8 cellular contexts compared by ENCODE assay signal in genomic region chr6:15017251-15017650, GRCh38.
DNase-seq lines count a peak whose midpoint lies in the region; ATAC-seq and TF ChIP-seq lines count a peak whose summit lies in the region.
"Had no signal": no experiment of that assay in that cellular context is flagged by ENCODE, and none has a peak within 500 bp of the region (broad histone marks: within the 10 kb centered on the region; RNA-seq: fewer than 3 reads in every experiment).

No MANE protein-coding gene starts in this region.

- H3K36me3 ChIP-seq in brain microvascular endothelial cell (replicated peaks): no peaks in the 10 kb centered on the region

- peaks cover 9 to 15% (median 11%) of the 10 kb centered on the region in 3 donors for H3K4me1 Mint-ChIP-seq in naive B cell

- H3K9me3 Mint-ChIP-seq in naive B cell: no peaks in the 10 kb centered on the region

- peaks cover 6 to 13% (median 12%) of the 10 kb centered on the region in 3 donors for H3K27me3 Mint-ChIP-seq in naive B cell

- H3K27me3 ChIP-seq in brain microvascular endothelial cell (replicated peaks): no peaks in the 10 kb centered on the region

- no peak overlapping the region for H3K4me3 ChIP-seq in Jurkat, Clone E6-1 (ENCODE audit: low read length)
- H3K4me3 ChIP-seq in brain microvascular endothelial cell (ENCODE audit: low read depth, low read length): peak overlapping the region; percentile 6

- in situ Hi-C loops in brain microvascular endothelial cell (cut with HindIII; ENCODE audit: low pct_ligation_motif_present, low sequenced_read_pairs): no loop called here

- H3K4me3 Mint-ChIP-seq in naive B cell: peak overlapping the region in 6 of 8 donors; percentile 9 to 80 (median 57)

- no peak overlapping the region for H3K27ac ChIP-seq in brain microvascular endothelial cell

- H3K36me3 Mint-ChIP-seq in naive B cell: peaks cover 0 to 4% of the 10 kb centered on the region in 2 donors

- no peak for TF ChIP-seq CTCF in brain microvascular endothelial cell (IDR thresholded peaks at IDR 0.05; ENCODE audit: low read depth, low read length, missing control alignments)

- peak; percentile 49 to 56 for ATAC-seq in naive B cell (ENCODE audit: low read depth in 2 of 2)
- ATAC-seq in GM18517 (IDR thresholded peaks at IDR 0.05; ENCODE audit: unreplicated experiment): no peak

- peak; percentile 21 for DNase-seq in EH (ENCODE audit: low read depth)
- DNase-seq in Jurkat, Clone E6-1 (ENCODE audit: low read depth, low spot score): peak; percentile 50
- DNase-seq in brain microvascular endothelial cell: peak; percentile 5
- no peak for DNase-seq in naive B cell
- no peak for DNase-seq in NCI-H2029 treated with DMSO at 0.1 percent for 48 hours (lab: John Stamatoyannopoulos, UW)
- no peak for DNase-seq in NCI-H345 (lab: John Stamatoyannopoulos, UW)
- DNase-seq: SHP77 treated with DMSO at 0.1 percent for 48 hours had no signal

- H3K27ac Mint-ChIP-seq in naive B cell: no peak overlapping the region

Comparison
In these comparisons a context has a peak if more than half of its experiments do, and no peak if none do; other contexts are left out.
1. DNase-seq: peak in EH (single experiment), Jurkat, Clone E6-1 (single experiment) and brain microvascular endothelial cell (single experiment); none in naive B cell (single experiment), NCI-H2029 treated with DMSO at 0.1 percent for 48 hours (single experiment) and NCI-H345 (single experiment).